17 cellular contexts compared by ENCODE assay signal in genomic region chr17:47252209-47252608, GRCh38. TPM values are rescaled to one million over a fixed set of nuclear protein-coding genes. Genes with fewer than 3 reads are reported as not detected.
DNase-seq lines count a peak whose midpoint lies in the region; ATAC-seq and TF ChIP-seq lines count a peak whose summit lies in the region.
"Had no signal": no experiment of that assay in that cellular context is flagged by ENCODE, and none has a peak within 500 bp of the region (broad histone marks: within the 10 kb centered on the region; RNA-seq: fewer than 3 reads in every experiment).

No MANE protein-coding gene starts in this region.

- ATAC-seq in CD8-positive, alpha-beta T cell: no peak
- ATAC-seq in central memory CD8-positive, alpha-beta T cell (replicated peaks; ENCODE audit: extremely low read depth, poor library complexity, severe bottlenecking): no peak
- ATAC-seq in naive thymus-derived CD8-positive, alpha-beta T cell: no peak
- ATAC-seq in gastrocnemius medialis (no peak), GM19328 (IDR thresholded peaks at IDR 0.05; ENCODE audit: unreplicated experiment) (no peak)
- ATAC-seq: left lung, WTC11 had no signal

- no peaks in the 10 kb centered on the region for H3K36me3 ChIP-seq in CD8-positive, alpha-beta T cell (ENCODE audit: insufficient read depth, low read length)
- no peaks in the 10 kb centered on the region for H3K36me3 ChIP-seq in gastrocnemius medialis
- H3K36me3 ChIP-seq: left lung, suprapubic skin had no signal

- POLR2A ChIA-PET in CD8-positive, alpha-beta T cell (lab: Charles Lee): no interaction called here
- POLR2A ChIA-PET in naive thymus-derived CD8-positive, alpha-beta T cell (lab: Charles Lee): no interaction called here

- TF ChIP-seq CTCF in CD8-positive, alpha-beta T cell (IDR thresholded peaks at IDR 0.05): no peak
- TF ChIP-seq CTCF in HFFc6 (IDR thresholded peaks at IDR 0.05): no peak
- no peak for TF ChIP-seq CTCF in gastrocnemius medialis (IDR thresholded peaks at IDR 0.05 in 4 of 5, conservative IDR thresholded peaks at IDR 0.05 in 1 of 5)

- H3K36me3 Mint-ChIP-seq in CD8-positive, alpha-beta T cell: no peaks in the 10 kb centered on the region
- no peaks in the 10 kb centered on the region for H3K36me3 Mint-ChIP-seq in HFFc6 (ENCODE audit: low read depth)
- peaks cover 6% of the 10 kb centered on the region for H3K36me3 Mint-ChIP-seq in central memory CD8-positive, alpha-beta T cell (ENCODE audit: insufficient read depth)
- H3K36me3 Mint-ChIP-seq in naive thymus-derived CD8-positive, alpha-beta T cell: no peaks in the 10 kb centered on the region
- H3K36me3 Mint-ChIP-seq: WTC11 had no signal

- in situ Hi-C loops in gastrocnemius medialis (cut with MboI; ENCODE audit: low sequenced_read_pairs in 4 of 4): no loop called here

- H3K9me3 ChIP-seq in CD8-positive, alpha-beta T cell (ENCODE audit: low read length): no peaks in the 10 kb centered on the region
- H3K9me3 ChIP-seq in gastrocnemius medialis: no peaks in the 10 kb centered on the region
- H3K9me3 ChIP-seq: left lung, suprapubic skin had no signal

- no peak for TF ChIP-seq POLR2A in gastrocnemius medialis (IDR thresholded peaks at IDR 0.05)

- no peak overlapping the region for H3K27ac ChIP-seq in CD8-positive, alpha-beta T cell (ENCODE audit: low read depth, low read length)
- H3K27ac ChIP-seq in gastrocnemius medialis: no peak overlapping the region
- H3K27ac ChIP-seq: left lung, PC-9, SK-N-MC, suprapubic skin had no signal

- no peak for DNase-seq in CD8-positive, alpha-beta T cell
- DNase-seq in HFFc6 (peak; percentile 33), gastrocnemius medialis (no peak), NCI-H1417 treated with DMSO at 0.1 percent for 48 hours (lab: John Stamatoyannopoulos, UW) (no peak), GF-D8 (lab: John Stamatoyannopoulos, UW) (no peak)
- no peak for DNase-seq in central memory CD8-positive, alpha-beta T cell (ENCODE audit: low spot score in 2 of 2)
- no peak for DNase-seq in naive thymus-derived CD8-positive, alpha-beta T cell
- DNase-seq: activated naive CD4-positive, alpha-beta T cell treated with Interleukin-2 at 50 U/mL for 16 hours; caudate nucleus; DMS 273 treated with DMSO at 0.1 percent for 48 hours; left lung had no signal

- H3K27me3 ChIP-seq in CD8-positive, alpha-beta T cell (ENCODE audit: insufficient read depth, low read length): no peaks in the 10 kb centered on the region
- peaks cover 15 to 23% (median 20%) of the 10 kb centered on the region in 3 donors for H3K27me3 ChIP-seq in gastrocnemius medialis

- intact Hi-C loops in CD8-positive, alpha-beta T cell (cut with DNase I, micrococcal nuclease): loop anchor here (5.0 to 10.0 kb wide), 2 partner anchors 55 to 67 kb away; partner anchors contain the start of gene CDC27 (in 1 of the 2)
- intact Hi-C loops in gastrocnemius medialis (cut with DNase I; ENCODE audit: low total_unique reads): loop anchor here (5.0 kb wide), 1 partner anchor 65 kb away; no protein-coding TSS in a partner anchor

- peaks cover 4% of the 10 kb centered on the region for H3K4me1 ChIP-seq in CD8-positive, alpha-beta T cell (ENCODE audit: insufficient read depth, low read length)
- peaks cover 3 to 6% of the 10 kb centered on the region in 2 donors for H3K4me1 ChIP-seq in gastrocnemius medialis

- H3K27me3 Mint-ChIP-seq in CD8-positive, alpha-beta T cell (ENCODE audit: low read depth): peaks cover 57% of the 10 kb centered on the region
- H3K27me3 Mint-ChIP-seq in HFFc6 (ENCODE audit: insufficient read depth): no peaks in the 10 kb centered on the region; the same call in 1 of the 2 replicates
- peaks cover 30% of the 10 kb centered on the region for H3K27me3 Mint-ChIP-seq in central memory CD8-positive, alpha-beta T cell
- H3K27me3 Mint-ChIP-seq in naive thymus-derived CD8-positive, alpha-beta T cell: peaks cover 23 to 61% (median 37%) of the 10 kb centered on the region in 5 donors

- H3K9me3 Mint-ChIP-seq in CD8-positive, alpha-beta T cell: no peaks in the 10 kb centered on the region
- H3K9me3 Mint-ChIP-seq in HFFc6: no peaks in the 10 kb centered on the region
- H3K9me3 Mint-ChIP-seq in central memory CD8-positive, alpha-beta T cell: no peaks in the 10 kb centered on the region
- no peaks in the 10 kb centered on the region for H3K9me3 Mint-ChIP-seq in naive thymus-derived CD8-positive, alpha-beta T cell

- H3K27ac Mint-ChIP-seq in CD8-positive, alpha-beta T cell: no peak overlapping the region
- H3K27ac Mint-ChIP-seq in HFFc6: no peak overlapping the region
- no peak overlapping the region for H3K27ac Mint-ChIP-seq in central memory CD8-positive, alpha-beta T cell (ENCODE audit: low read depth)
- no peak overlapping the region for H3K27ac Mint-ChIP-seq in naive thymus-derived CD8-positive, alpha-beta T cell
- H3K27ac Mint-ChIP-seq: WTC11 had no signal

- no peak overlapping the region for H3K4me3 ChIP-seq in CD8-positive, alpha-beta T cell (ENCODE audit: low read depth, low read length)
- H3K4me3 ChIP-seq in gastrocnemius medialis: no peak overlapping the region
- H3K4me3 ChIP-seq: left lung, PC-9, SK-N-MC, suprapubic skin had no signal

- CTCF ChIA-PET in CD8-positive, alpha-beta T cell (lab: Charles Lee): interaction anchor here (0.6 to 2.2 kb wide), 3 partner anchors 9 to 19 kb away, joined by 3 to 7 read pairs (median 3); no protein-coding TSS in a partner anchor

- H3K4me1 Mint-ChIP-seq in CD8-positive, alpha-beta T cell (ENCODE audit: low read depth): peaks cover 10% of the 10 kb centered on the region
- peaks cover 35% of the 10 kb centered on the region for H3K4me1 Mint-ChIP-seq in HFFc6 (ENCODE audit: low read depth)
- H3K4me1 Mint-ChIP-seq in central memory CD8-positive, alpha-beta T cell: peaks cover 12% of the 10 kb centered on the region
- peaks cover 6 to 15% (median 10%) of the 10 kb centered on the region in 4 donors for H3K4me1 Mint-ChIP-seq in naive thymus-derived CD8-positive, alpha-beta T cell

- peak overlapping the region; percentile 19 for H3K4me3 Mint-ChIP-seq in CD8-positive, alpha-beta T cell
- H3K4me3 Mint-ChIP-seq in HFFc6: no peak overlapping the region
- peak overlapping the region; percentile 89 for H3K4me3 Mint-ChIP-seq in central memory CD8-positive, alpha-beta T cell
- H3K4me3 Mint-ChIP-seq in naive thymus-derived CD8-positive, alpha-beta T cell: peak overlapping the region in 9 of 10 donors; percentile 29 to 82 (median 67)

RNA-seq across cellular contexts. Expression of gene ITGB3, which starts 1.4 kb away (rescaled TPM):
- total RNA-seq in CD8-positive, alpha-beta T cell: not detected
- total RNA-seq in HFFc6 (2021; fragmentation: NEBNext Ultra II Directional; extraction: Animal tissue kit (Norgen Biotek cat#: 25700)): 1 to 10 TPM; 2.2 to 4.1 (median 2.9) TPM
- total RNA-seq in naive thymus-derived CD8-positive, alpha-beta T cell: not detected
- not detected for polyA plus RNA-seq in naive thymus-derived CD8-positive, alpha-beta T cell
- total RNA-seq in gastrocnemius medialis: 1 to 10 TPM in 2 of 4 donors, under 1 TPM in 1, not detected in 1; 0.92 to 6.2 (median 1.9) TPM

RNA-seq across cellular contexts. Expression of gene MYL4, which starts 43.1 kb away (rescaled TPM):
- total RNA-seq in CD8-positive, alpha-beta T cell: not detected
- not detected for total RNA-seq in HFFc6 (2021; fragmentation: NEBNext Ultra II Directional; extraction: Animal tissue kit (Norgen Biotek cat#: 25700))
- not detected for total RNA-seq in naive thymus-derived CD8-positive, alpha-beta T cell
- not detected for polyA plus RNA-seq in naive thymus-derived CD8-positive, alpha-beta T cell
- under 1 TPM in 1 of 4 donors, not detected in 3; 0.97 TPM for total RNA-seq in gastrocnemius medialis
- total RNA-seq: MCF 10A, PC-9, suprapubic skin had no signal
